In the genomic region with DNA sequence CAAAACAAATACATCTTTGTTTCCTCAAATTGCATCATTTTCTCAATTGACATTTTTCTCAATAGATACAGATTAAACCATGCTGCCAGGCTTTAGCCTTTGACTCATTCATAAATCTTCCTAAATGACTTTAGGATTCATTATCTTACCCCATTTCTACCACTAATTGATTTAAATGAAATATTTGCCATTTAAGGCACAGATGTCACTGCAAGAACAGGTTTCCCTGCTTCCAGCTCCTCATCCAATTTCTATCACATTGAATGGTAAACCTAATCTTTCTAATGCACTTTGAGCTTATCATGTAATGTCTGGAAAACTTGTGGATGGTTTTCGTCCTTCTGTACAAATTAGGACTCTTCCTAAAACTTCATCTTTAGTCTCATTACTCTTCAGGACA, we compare ENCODE assay signal across 20 cellular contexts.
"Had no signal": no experiment of that assay in that cellular context is flagged by ENCODE, and none has a peak within 500 bp of the region (broad histone marks: within the 10 kb centered on the region; RNA-seq: fewer than 3 reads in every experiment).

No MANE protein-coding gene starts in this region.

- ATAC-seq: HepG2, Panc1, PC-3 had no signal

- FAIRE-seq: HepG2 had no signal

- DNase-seq: IMR-90, Karpas-422, KG1, MG63, NCI-H1092, NCI-H1105 treated with DMSO at 0.1 percent for 48 hours, NCI-H1417 treated with DMSO at 0.1 percent for 48 hours, NCI-H146, NCI-H1694 treated with DMSO at 0.1 percent for 48 hours, NCI-H2081, NCI-H2107, NCI-H2171 treated with DMSO at 0.1 percent for 48 hours, NCI-H345, NCI-H446 treated with DMSO at 0.1 percent for 48 hours, NCI-H510A treated with DMSO at 0.1 percent for 48 hours, NCI-H526, PC-3, SHP77 had no signal
